1 cellular context compared by ENCODE assay signal in genomic region chr17:38587956-38588771, GRCh38.
TF ChIP-seq lines count a peak whose summit lies in the region.

No MANE protein-coding gene starts in this region.

TF ChIP-seq in GM23338, 12 proteins besides CTCF, POLR2A, EP300 and RAD21 (continued from another document):
- TF ChIP-seq ZNF462 (CRISPR knock-in tag; IDR thresholded peaks at IDR 0.05) (no peak), ZNF114 (CRISPR knock-in tag; IDR thresholded peaks at IDR 0.05) (no peak), REST (IDR thresholded peaks at IDR 0.05; ENCODE audit: unreplicated experiment) (no peak), ZNF331 (CRISPR knock-in tag; IDR thresholded peaks at IDR 0.05; ENCODE audit: low read depth) (no peak), STAT1 (IDR thresholded peaks at IDR 0.05; ENCODE audit: unreplicated experiment) (no peak), JUNB (IDR thresholded peaks at IDR 0.05; ENCODE audit: unreplicated experiment) (no peak), CREB1 (CRISPR knock-in tag; IDR thresholded peaks at IDR 0.05; ENCODE audit: low read depth) (no peak), ETS1 (IDR thresholded peaks at IDR 0.05) (no peak), NANOG (IDR thresholded peaks at IDR 0.05; ENCODE audit: borderline replicate concordance) (no peak)
